Comparison of ENCODE assay signal across 14 cellular contexts in the genomic region with DNA sequence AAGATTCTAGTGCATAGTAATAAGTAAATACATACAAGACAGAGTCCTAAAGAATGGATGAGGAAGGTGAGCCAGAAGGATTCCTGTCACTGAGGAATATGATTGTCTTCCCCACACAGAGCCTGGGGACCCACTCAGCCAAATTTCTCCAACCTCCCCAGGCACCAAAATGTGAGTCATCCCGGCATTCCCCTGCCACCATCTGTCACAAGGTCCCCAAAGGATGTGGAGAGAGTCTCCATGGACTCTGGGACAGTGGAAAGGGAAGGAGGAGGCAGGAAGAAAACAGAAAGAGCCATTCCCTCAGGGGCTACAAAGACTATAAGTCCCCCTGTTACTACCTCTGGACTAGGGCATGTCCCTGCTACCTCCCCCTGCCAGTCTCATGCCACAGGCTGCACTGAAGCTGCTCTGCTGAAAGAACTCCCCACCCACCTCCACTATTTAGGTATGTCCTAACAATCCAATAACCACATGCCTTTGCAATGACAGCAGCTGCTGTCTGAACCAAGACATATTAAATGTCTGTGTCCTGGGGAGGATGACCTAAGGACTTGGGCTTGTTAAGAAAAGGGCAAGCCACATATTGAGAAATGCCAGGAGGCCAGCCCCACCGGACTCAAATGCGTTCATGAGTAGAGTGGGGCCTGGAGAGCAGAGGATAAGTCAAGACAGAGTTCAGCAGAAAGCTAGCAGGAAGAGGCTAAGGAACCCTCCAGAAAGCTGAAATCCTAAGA. TPM values are rescaled to one million over a fixed set of nuclear protein-coding genes. Genes with fewer than 3 reads are reported as not detected.
DNase-seq lines count a peak whose midpoint lies in the region; FAIRE-seq and TF ChIP-seq lines count a peak whose summit lies in the region.
"Had no signal": no experiment of that assay in that cellular context is flagged by ENCODE, and none has a peak within 500 bp of the region (broad histone marks: within the 10 kb centered on the region; RNA-seq: fewer than 3 reads in every experiment).

No MANE protein-coding gene starts in this region.

- H3K27ac ChIP-seq in uterus = no peak overlapping the region
- H3K27ac ChIP-seq: HL-60 had no signal

- TF ChIP-seq POLR2A in uterus (IDR thresholded peaks at IDR 0.05) = no peak

- intact Hi-C loops in uterus (cut with DNase I; ENCODE audit: low total_unique reads) = no loop called here

- TF ChIP-seq CTCF in epithelial cell of proximal tubule (conservative IDR thresholded peaks at IDR 0.05; ENCODE audit: low read depth, low read length) (no peak), uterus (IDR thresholded peaks at IDR 0.05) (no peak)

- FAIRE-seq in RCC 7860 (lab: Jason Lieb, UNC) = no peak
- FAIRE-seq: GM12892, small intestine had no signal

- H3K4me3 ChIP-seq in epithelial cell of proximal tubule (ENCODE audit: low read depth, low read length) (no peak overlapping the region), uterus (no peak overlapping the region)

- DNase-seq in GM04503 (ENCODE audit: low read depth) (peak; percentile 76), RCC 7860 (ENCODE audit: low spot score) (peak; percentile 73), epithelial cell of proximal tubule (ENCODE audit: low read depth) (peak; percentile 16), stromal cell of bone marrow (ENCODE audit: low read depth) (peak; percentile 9), NCI-H774 (lab: John Stamatoyannopoulos, UW) (no peak), COLO668 (lab: John Stamatoyannopoulos, UW; ENCODE audit: unreplicated experiment) (no peak), uterus (no peak)
- DNase-seq: dermis blood vessel endothelial cell, glutamatergic neuron, small intestine had no signal

- H3K4me1 ChIP-seq in uterus = no peaks in the 10 kb centered on the region

- H3K27me3 ChIP-seq in uterus = no peaks in the 10 kb centered on the region

- H3K36me3 ChIP-seq in uterus = no peaks in the 10 kb centered on the region

- no peaks in the 10 kb centered on the region for H3K9me3 ChIP-seq in uterus

RNA-seq across cellular contexts. Expression of gene OR5C1, which starts 10.6 kb away (rescaled TPM):
- total RNA-seq in epithelial cell of proximal tubule = not detected in 2 replicates
- not detected for total RNA-seq in uterus
- total RNA-seq: activated CD8-positive, alpha-beta memory T cell treated with anti-CD3 and anti-CD28 coated beads for 36 hours; dermis blood vessel endothelial cell; temporal lobe had no signal

RNA-seq across cellular contexts. Expression of gene OR1K1, which starts 21.8 kb away (rescaled TPM):
- total RNA-seq in epithelial cell of proximal tubule (not detected in 2 replicates), uterus (not detected)
- total RNA-seq: activated CD8-positive, alpha-beta memory T cell treated with anti-CD3 and anti-CD28 coated beads for 36 hours; dermis blood vessel endothelial cell; temporal lobe had no signal

RNA-seq across cellular contexts. Expression of gene OR1L6, which starts 36.0 kb away (rescaled TPM):
- total RNA-seq in epithelial cell of proximal tubule (not detected in 2 replicates), uterus (not detected)
- total RNA-seq: activated CD8-positive, alpha-beta memory T cell treated with anti-CD3 and anti-CD28 coated beads for 36 hours; dermis blood vessel endothelial cell; temporal lobe had no signal

RNA-seq across cellular contexts. Expression of gene PDCL, which starts 50.3 kb away (rescaled TPM):
- total RNA-seq in epithelial cell of proximal tubule = 19.3 and 20.5 TPM in 2 replicates
- 10 to 100 TPM; 16.9 to 74.0 (median 21.1) TPM for total RNA-seq in uterus

RNA-seq across cellular contexts. Expression of gene OR1L4, which starts 54.3 kb away (rescaled TPM):
- total RNA-seq in epithelial cell of proximal tubule (not detected in 2 replicates), uterus (not detected)
- total RNA-seq: activated CD8-positive, alpha-beta memory T cell treated with anti-CD3 and anti-CD28 coated beads for 36 hours; dermis blood vessel endothelial cell; temporal lobe had no signal

Comparison
In these comparisons a context has a peak if more than half of its experiments do, and no peak if none do; other contexts are left out.
1. DNase-seq: peak in GM04503 (single experiment), RCC 7860 (single experiment), epithelial cell of proximal tubule (single experiment) and stromal cell of bone marrow (single experiment); none in NCI-H774 (single experiment), COLO668 (single experiment) and uterus (0 of 2).